In the genomic region with DNA sequence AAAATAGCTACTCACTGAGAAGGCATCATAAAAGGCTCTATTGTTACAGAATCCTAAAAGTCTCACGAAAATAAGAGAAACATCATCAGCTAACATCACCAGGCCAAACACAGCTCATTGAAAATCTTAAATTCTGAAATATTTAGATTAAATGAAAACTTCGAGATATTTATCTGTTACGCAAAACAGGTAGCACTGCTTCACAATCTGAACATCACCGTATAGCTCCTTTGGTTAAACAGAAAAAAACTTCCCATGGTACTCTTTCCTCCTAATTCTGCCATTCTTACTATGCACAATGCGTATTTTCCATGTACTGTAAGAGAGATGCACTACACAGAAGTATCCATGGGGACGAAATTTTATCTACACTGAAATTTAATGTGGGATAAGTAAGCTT, we compare ENCODE assay signal across 10 cellular contexts. TPM values are rescaled to one million over a fixed set of nuclear protein-coding genes. Genes with fewer than 3 reads are reported as not detected.
A peak's percentile ranks its signal among the peaks of the same experiment; 100 is the strongest.
DNase-seq lines count a peak whose midpoint lies in the region; ATAC-seq, FAIRE-seq and TF ChIP-seq lines count a peak whose summit lies in the region.
"Had no signal": no experiment of that assay in that cellular context is flagged by ENCODE, and none has a peak within 500 bp of the region (broad histone marks: within the 10 kb centered on the region; RNA-seq: fewer than 3 reads in every experiment).

No MANE protein-coding gene starts in this region.

- TF ChIP-seq CTCF in AG10803 (conservative IDR thresholded peaks at IDR 0.05; ENCODE audit: low read length) (no peak), HFFc6 (IDR thresholded peaks at IDR 0.05) (no peak), GM12878 (IDR thresholded peaks at IDR 0.05 in 2 of 3, conservative IDR thresholded peaks at IDR 0.05 in 1 of 3; ENCODE audit: control insufficient read depth in 2 of 3, extremely low read depth in 1 of 3, insufficient read depth in 1 of 3, low read depth in 3 of 3, low read length in 3 of 3) (no peak)

- H3K4me1 Mint-ChIP-seq in HFFc6 (ENCODE audit: low read depth), result peaks cover 28% of the 10 kb centered on the region

- FAIRE-seq in GM12878 (lab: Jason Lieb, UNC), result no peak

- H3K36me3 ChIP-seq in GM12878 (ENCODE audit: control insufficient read depth in 2 of 2, insufficient read depth in 2 of 2, low read length in 1 of 2) (no peaks in the 10 kb centered on the region; a peak in 1 of 4 replicates), muscle layer of duodenum (ENCODE audit: control insufficient read depth in 1 of 2, insufficient read depth in 2 of 2, low read length in 2 of 2) (no peaks in the 10 kb centered on the region)

- H3K4me2 ChIP-seq in GM12878 (ENCODE audit: control insufficient read depth, insufficient read depth), result peak overlapping the region; percentile 82

- peaks cover 4% of the 10 kb centered on the region for H3K36me3 Mint-ChIP-seq in HFFc6 (ENCODE audit: low read depth)

- H3K4me3 Mint-ChIP-seq in HFFc6, result peak overlapping the region; percentile 98

- no peaks in the 10 kb centered on the region for H3K9me3 Mint-ChIP-seq in HFFc6

- SMC1A ChIA-PET in GM12878 (lab: Charles Lee; ENCODE audit: uncharacterized antibody, unreplicated experiment), result interaction anchor here (0.7 to 8.1 kb wide), 38 partner anchors 9 to 337 kb away, joined by 3 to 99 read pairs (median 4); a partner anchor contains a TSS

- H3K9ac ChIP-seq in GM12878 (ENCODE audit: control insufficient read depth, insufficient read depth, low read length), result peak overlapping the region; percentile 87

- CTCF ChIA-PET in GM12878 (lab: Yijun Ruan, JAX), result interaction anchor here (0.7 to 6.9 kb wide), 22 partner anchors 8 to 337 kb away, joined by 3 to 76 read pairs (median 6); a partner anchor contains a TSS

- RAD21 ChIA-PET in GM12878 (lab: Charles Lee; ENCODE audit: unreplicated experiment), result interaction anchor here (0.6 to 8.1 kb wide), 26 partner anchors 9 to 336 kb away, joined by 3 to 89 read pairs (median 6); a partner anchor contains a TSS

- TF ChIP-seq EP300 in GM12878 (IDR thresholded peaks at IDR 0.05; ENCODE audit: borderline replicate concordance in 1 of 2, control insufficient read depth in 1 of 2, low read depth in 2 of 2, low read length in 2 of 2), result no peak

- no peak for TF ChIP-seq POLR2A in GM12878 (IDR thresholded peaks at IDR 0.05; ENCODE audit: low read depth, low read length)

- peaks cover 56% of the 10 kb centered on the region for H3K79me2 ChIP-seq in GM12878 (ENCODE audit: control insufficient read depth, insufficient read depth, low read length)

- POLR2A ChIA-PET in GM12878 (lab: Charles Lee), result interaction anchor here (0.6 to 6.6 kb wide), 15 partner anchors 9 to 1084 kb away, joined by 3 to 81 read pairs (median 5); a partner anchor contains a TSS

- H3K27me3 Mint-ChIP-seq in HFFc6 (ENCODE audit: insufficient read depth), result peaks cover 8% of the 10 kb centered on the region; the same call in 1 of the 2 replicates

- no peak for DNase-seq in AG10803 (ENCODE audit: low read depth)
- DNase-seq in HFFc6, result no peak
- no peak for DNase-seq in GM12878 (ENCODE audit: low read depth, low spot score)
- DNase-seq in CD1c-positive myeloid dendritic cell (ENCODE audit: extremely low spot score), result no peak
- no peak for DNase-seq in NCI-H345 (lab: John Stamatoyannopoulos, UW)
- DNase-seq: activated effector memory CD4-positive, alpha-beta T cell treated with anti-CD3 and anti-CD28 coated beads, Interleukin-2, amount 50 U/mL, for 16 hours; posterior cingulate gyrus had no signal

- 10% methylated on average over 6 of the region's 6 CpGs for WGBS in GM12878 (ENCODE audit: insufficient coverage, insufficient replicate concordance, low lambda C conversion rate, missing lambda C conversion rate)

- in situ Hi-C loops in GM12878 (cut with MboI), result no loop called here

- H2AFZ ChIP-seq in GM12878 (ENCODE audit: control insufficient read depth, low read depth, low read length), result peak overlapping the region; percentile 1; the same call in 1 of the 2 replicates

- no peaks in the 10 kb centered on the region for H4K20me1 ChIP-seq in GM12878 (ENCODE audit: control insufficient read depth, insufficient read depth)

- H3K4me1 ChIP-seq in GM12878 (ENCODE audit: control insufficient read depth, insufficient read depth, low read length) (peaks cover 3% of the 10 kb centered on the region; the same call in 1 of the 2 replicates), muscle layer of duodenum (ENCODE audit: control insufficient read depth in 1 of 2, insufficient read depth in 2 of 2, low read length in 2 of 2) (peaks cover 13% of the 10 kb centered on the region in 2 donors)

- peak overlapping the region; percentile 60 for H3K27ac ChIP-seq in GM12878 (ENCODE audit: control insufficient read depth, insufficient read depth)
- H3K27ac ChIP-seq in muscle layer of duodenum (ENCODE audit: low read length), result peak overlapping the region; percentile 5

- intact Hi-C loops in GM12878 (cut with micrococcal nuclease; ENCODE audit: unreplicated experiment), result loop anchor here (2.0 to 10.0 kb wide), 3 partner anchors 85 to 338 kb away; a partner anchor contains a TSS

- H3K9me3 ChIP-seq in GM12878 (replicated peaks; ENCODE audit: control insufficient read depth, insufficient read depth, low read length) (no peaks in the 10 kb centered on the region; the same call in 2 of the 3 replicates), muscle layer of duodenum (ENCODE audit: control insufficient read depth in 1 of 2, low read length in 2 of 2) (no peaks in the 10 kb centered on the region)

- no TSS peak for BruUV-seq in GM12878 (replicated peaks; lab: Mats Ljungman, UMichigan)

- peak overlapping the region; percentile 92 for H3K4me3 ChIP-seq in AG10803 (ENCODE audit: low read length)
- peak overlapping the region; percentile 91 for H3K4me3 ChIP-seq in GM12878
- H3K4me3 ChIP-seq in muscle layer of duodenum (ENCODE audit: low read depth in 1 of 2, low read length in 2 of 2), result peak overlapping the region; percentile 84 to 98

- TF ChIP-seq RAD21 in GM12878 (IDR thresholded peaks at IDR 0.05; ENCODE audit: insufficient read depth, low read depth, low read length), result no peak

- ATAC-seq in GM12878 (no peak), GM19324 (IDR thresholded peaks at IDR 0.05; ENCODE audit: low FRiP score, unreplicated experiment) (no peak), GM21737 (IDR thresholded peaks at IDR 0.05; ENCODE audit: unreplicated experiment) (no peak)

- H3K27ac Mint-ChIP-seq in HFFc6, result peak overlapping the region; percentile 92; the same call in 1 of the 2 replicates

- H3K27me3 ChIP-seq in GM12878 (replicated peaks in 1 of 2; ENCODE audit: control insufficient read depth in 2 of 2, insufficient read depth in 2 of 2, low read length in 1 of 2) (no peaks in the 10 kb centered on the region), muscle layer of duodenum (ENCODE audit: low read depth, low read length) (no peaks in the 10 kb centered on the region)

TF ChIP-seq in GM12878, 131 proteins besides CTCF, POLR2A, EP300 and RAD21:
- TF ChIP-seq ZNF274 (IDR thresholded peaks at IDR 0.05; ENCODE audit: insufficient read depth, insufficient read length) (no peak), CHD1 (IDR thresholded peaks at IDR 0.05; ENCODE audit: low read depth, low read length) (0 out of 2 replicates have a peak, but pooled peaks have one; percentile 1)

RNA-seq across cellular contexts. Expression of a gene that starts 2.1 kb away (rescaled TPM):
- 10 to 100 TPM; 20.5 to 25.8 (median 22.7) TPM for total RNA-seq in HFFc6 (2021; fragmentation: NEBNext Ultra II Directional; extraction: Animal tissue kit (Norgen Biotek cat#: 25700))
- 48.4 and 48.5 TPM in 2 replicates for total RNA-seq in GM12878 (2013; cell fraction: nucleolus; rRNA removed)
- total RNA-seq in GM12878 (2014; rRNA removed), result 37.7 and 45.0 TPM in 2 replicates
- total RNA-seq in GM12878 (2014; rRNA removed; fragmentation: Illumina TruSeq; extraction: Trizol), result 25.8 and 28.4 TPM in 2 replicates
- 25.8 and 27.5 TPM in 2 replicates for total RNA-seq in GM12878 (2021)
- polyA plus RNA-seq in GM12878 (2011; ENCODE audit: low read depth), result 6.7 TPM
- 26.5 and 35.4 TPM in 2 replicates for polyA plus RNA-seq in GM12878 (2011; rRNA removed)
- 11.2 and 13.2 TPM in 2 replicates for polyA plus RNA-seq in GM12878 (2011; cell fraction: cytosol; rRNA removed)
- 9.9 and 11.4 TPM in 2 replicates for polyA plus RNA-seq in GM12878 (2011; cell fraction: nucleus; rRNA removed)
- polyA plus RNA-seq in GM12878 (2012), result 17.1 and 18.3 TPM in 2 replicates
- polyA plus RNA-seq in GM12878 (2014; fragmentation: Illumina TruSeq; extraction: Trizol), result 25.2 and 36.7 TPM in 2 replicates
- 10 to 100 TPM in 1 of 2 experiments, 1 to 10 TPM in 1; 8.8 to 17.1 TPM for polyA plus RNA-seq in GM12878 (2014; fragmentation: Nextera tagmentation; extraction: Ambion mirVana)
- polyA plus RNA-seq in GM12878 (2014; rRNA removed), result 18.5 and 21.2 TPM in 2 replicates
- 10 to 100 TPM in 1 of 2 experiments, 1 to 10 TPM in 1; 3.5 to 34.4 TPM for polyA plus RNA-seq in GM12878 (2016; fragmentation: Nextera tagmentation; extraction: Ambion mirVana)
- polyA minus RNA-seq in GM12878 (2011; rRNA and poly(A)+ RNA removed), result 10.2 and 12.0 TPM in 2 replicates
- 6.1 and 7.0 TPM in 2 replicates for polyA minus RNA-seq in GM12878 (2011; cell fraction: cytosol; rRNA and poly(A)+ RNA removed)
- 8.8 and 17.2 TPM in 2 replicates for polyA minus RNA-seq in GM12878 (2011; cell fraction: nucleus; rRNA and poly(A)+ RNA removed)
